26 cellular contexts compared by ENCODE assay signal in the genomic region with DNA sequence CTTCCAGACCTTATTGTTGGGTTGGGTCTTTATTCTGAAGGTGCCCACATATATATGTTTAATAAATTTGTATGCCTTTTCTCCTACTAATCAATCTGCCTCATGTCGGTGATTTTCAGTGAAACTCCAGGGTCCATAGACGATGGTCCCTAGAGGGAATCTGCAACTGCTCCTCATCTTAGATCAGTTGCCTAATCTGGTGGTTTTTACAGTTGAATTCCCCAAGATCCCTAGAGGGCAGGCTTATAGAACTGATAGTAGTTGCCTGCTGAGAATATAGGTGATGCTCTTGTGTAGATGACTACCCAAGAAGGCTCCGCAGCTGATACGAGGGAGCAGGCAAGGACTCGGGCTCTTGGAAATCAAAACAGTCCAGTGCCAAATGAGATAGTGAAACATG.
"Had no signal": no experiment of that assay in that cellular context is flagged by ENCODE, and none has a peak within 500 bp of the region (broad histone marks: within the 10 kb centered on the region; RNA-seq: fewer than 3 reads in every experiment).

No MANE protein-coding gene starts in this region.

- H3K36me3 ChIP-seq: stomach, suprapubic skin, thoracic aorta, thyroid gland, tibial artery, tibial nerve, transverse colon, upper lobe of left lung, upper lobe of right lung, uterus, vagina had no signal

- H3K27ac ChIP-seq: stomach, suprapubic skin, testis, thoracic aorta, thyroid gland, tibial artery, tibial nerve, transverse colon, upper lobe of left lung, upper lobe of right lung, uterus, vagina had no signal

- H3K27me3 ChIP-seq: stomach, suprapubic skin, testis, thyroid gland, tibial artery, tibial nerve, transverse colon, upper lobe of left lung, upper lobe of right lung, uterus, vagina had no signal

- DNase-seq: stimulated activated CD4-positive, alpha-beta T cell treated with anti-CD3 and anti-CD28 coated beads, Interleukin-2, amount 100 ng/mL, for 48 hours; stimulated activated CD4-positive, alpha-beta T cell treated with anti-CD3 and anti-CD28 coated beads, Interleukin-4, amount 100 ng/mL, for 1 hour; stimulated activated CD4-positive, alpha-beta T cell treated with anti-CD3 and anti-CD28 coated beads, Interleukin-4, amount 100 ng/mL, for 24 hours; stimulated activated CD4-positive, alpha-beta T cell treated with anti-CD3 and anti-CD28 coated beads, Interleukin-4, amount 100 ng/mL, for 4 hours; stimulated activated CD8-positive, alpha-beta memory T cell treated with anti-CD3 and anti-CD28 coated beads, Interleukin-4, amount 100 ng/mL, for 48 hours; stimulated activated naive B cell treated with anti-CD40 and anti-IgM and Interleukin-4, amounts not matched to agents 10 μg/mL and 1 μg/mL and 100 μg/mL, for 72 hours; stimulated activated naive CD4-positive, alpha-beta T cell; stimulated activated naive CD4-positive, alpha-beta T cell treated with Interleukin-2 at 50 U/mL for 16 hours; stimulated activated naive CD8-positive, alpha-beta T cell treated with anti-CD3 and anti-CD28 coated beads, Interleukin-15, amount 100 ng/mL, for 72 hours; stimulated activated naive CD8-positive, alpha-beta T cell treated with anti-CD3 and anti-CD28 coated beads, Interleukin-15, Interleukin-2, amounts not matched to agents 100 U/mL and 50 U/mL, for 24 hours; stomach; substantia nigra; testis; thyroid gland; tibial artery; transverse colon; trophoblast cell; upper lobe of left lung; upper lobe of right lung; uterus had no signal

- H3K4me1 ChIP-seq: stomach, suprapubic skin, testis, thyroid gland, tibial artery, tibial nerve, transverse colon, upper lobe of left lung, upper lobe of right lung, uterus, vagina had no signal

- ATAC-seq: stimulated activated effector memory CD8-positive, alpha-beta T cell treated with anti-CD3 and anti-CD28 coated beads, Interleukin-12 subunit alpha, Interleukin-12 subunit beta, amount 100 ng/mL, for 72 hours; stimulated activated memory B cell treated with anti-CD40 and anti-IgM and Interleukin-4, amounts not matched to agents 10 μg/mL and 1 μg/mL and 100 μg/mL, for 72 hours; stimulated activated naive B cell treated with anti-CD40 and anti-IgM and Interleukin-4, amounts not matched to agents 10 μg/mL and 1 μg/mL and 100 μg/mL, for 72 hours; stimulated activated naive CD8-positive, alpha-beta T cell treated with anti-CD3 and anti-CD28 coated beads, Interleukin-15, amount 100 ng/mL, for 72 hours; stimulated activated naive CD8-positive, alpha-beta T cell treated with anti-CD3 and anti-CD28 coated beads, Interleukin-15, Interleukin-2, amounts not matched to agents 100 U/mL and 50 U/mL, for 24 hours; upper lobe of right lung had no signal

- H3K9me3 ChIP-seq: suprapubic skin, testis, thoracic aorta, thyroid gland, tibial artery, tibial nerve, transverse colon, upper lobe of left lung, upper lobe of right lung, uterus, vagina had no signal

- H3K4me3 ChIP-seq: stomach, suprapubic skin, testis, thoracic aorta, thyroid gland, tibial artery, tibial nerve, transverse colon, upper lobe of left lung, upper lobe of right lung, uterus, vagina had no signal
